39 cellular contexts compared by ENCODE assay signal in genomic region chr11:134352111-134352510, GRCh38. TPM values are rescaled to one million over a fixed set of nuclear protein-coding genes. Genes with fewer than 3 reads are reported as not detected.
"Had no signal": no experiment of that assay in that cellular context is flagged by ENCODE, and none has a peak within 500 bp of the region (broad histone marks: within the 10 kb centered on the region; RNA-seq: fewer than 3 reads in every experiment).

No MANE protein-coding gene starts in this region.

- H3K9me3 ChIP-seq: adrenal gland, ascending aorta, body of pancreas, breast epithelium had no signal

- FAIRE-seq: astrocyte, bronchial epithelial cell had no signal

- H3K36me3 ChIP-seq: adrenal gland, ascending aorta, brain microvascular endothelial cell, breast epithelium, cardiac muscle cell had no signal

- H3K9me3 Mint-ChIP-seq: activated naive CD4-positive, alpha-beta T cell treated with anti-CD3 and anti-CD28 coated beads for 36 hours; activated naive CD4-positive, alpha-beta T cell treated with anti-CD3 and anti-CD28 coated beads, Interleukin-2, amount 10 ng/mL, durations not matched to agents 7 days and 5 days; activated naive CD4-positive, alpha-beta T cell treated with anti-CD3 and anti-CD28 coated beads, Interleukin-2, amount 50 U/mL, for 72 hours; activated naive CD8-positive, alpha-beta T cell treated with anti-CD3 and anti-CD28 coated beads, Interleukin-2, amount 10 ng/mL, durations not matched to agents 7 days and 5 days; activated naive CD8-positive, alpha-beta T cell treated with anti-CD3 and anti-CD28 coated beads, Interleukin-2, amount 50 U/mL, for 24 hours; activated T-cell treated with anti-CD3 and anti-CD28 coated beads, Interleukin-2, amount 50 U/mL, for 72 hours; activated T-helper 1 cell treated with anti-CD3 and anti-CD28 coated beads, Interleukin-12 subunit alpha, Interleukin-12 subunit beta, Interleukin-2, Interleukin-4 antibody, amounts not matched to agents 30 ng/mL and 10 ng/mL and 1 ng/mL, durations not matched to agents 14 hours and 24 hours and 36 hours; activated T-helper 17 cell treated with anti-CD3 and anti-CD28 coated beads, Interleukin-2, amount 50 U/mL, for 72 hours; activated T-helper 2 cell treated with anti-CD3 and anti-CD28 coated beads, Interferon-gamma antibody, Interleukin-2, Interleukin-4, amounts not matched to agents 10 μg/mL and 5 μg/mL and 100 μg/mL, durations not matched to agents 14 hours and 24 hours and 36 hours had no signal

- ATAC-seq: activated naive CD4-positive, alpha-beta T cell treated with anti-CD3 and anti-CD28 coated beads, Interleukin-2, amount 50 U/mL, for 72 hours; activated naive CD8-positive, alpha-beta T cell treated with anti-CD3 and anti-CD28 coated beads, Interleukin-2, amount 50 U/mL, for 24 hours; activated T-cell treated with anti-CD3 and anti-CD28 coated beads, Interleukin-2, amount 50 U/mL, for 4 hours; activated T-cell treated with anti-CD3 and anti-CD28 coated beads, Interleukin-2, amount 50 U/mL, for 72 hours; activated T-helper 17 cell treated with anti-CD3 and anti-CD28 coated beads, Interleukin-2, amount 50 U/mL, for 72 hours; body of pancreas had no signal

- DNase-seq: activated effector memory CD4-positive, alpha-beta T cell treated with Interleukin-2 at 50 U/mL for 16 hours; activated gamma-delta T cell; activated gamma-delta T cell treated with Interleukin-2 at 50 U/mL for 16 hours; activated naive CD4-positive, alpha-beta T cell; activated naive CD4-positive, alpha-beta T cell treated with anti-CD3 and anti-CD28 coated beads for 36 hours; activated naive CD4-positive, alpha-beta T cell treated with anti-CD3 and anti-CD28 coated beads, Interleukin-2, amount 10 ng/mL, durations not matched to agents 7 days and 5 days; activated naive CD4-positive, alpha-beta T cell treated with anti-CD3 and anti-CD28 coated beads, Interleukin-2, amount 50 U/mL, for 16 hours; activated naive CD4-positive, alpha-beta T cell treated with Interleukin-2 at 50 U/mL for 16 hours; activated naive CD8-positive, alpha-beta T cell treated with anti-CD3 and anti-CD28 coated beads for 36 hours; activated naive CD8-positive, alpha-beta T cell treated with anti-CD3 and anti-CD28 coated beads, Interleukin-2, amount 10 ng/mL, durations not matched to agents 7 days and 5 days; activated naive CD8-positive, alpha-beta T cell treated with anti-CD3 and anti-CD28 coated beads, Interleukin-2, amount 50 U/mL, for 24 hours; activated T-cell treated with anti-CD3 and anti-CD28 coated beads for 4 hours; activated T-cell treated with anti-CD3 and anti-CD28 coated beads, Interleukin-2, amount 50 U/mL, for 1 hour; activated T-cell treated with anti-CD3 and anti-CD28 coated beads, Interleukin-2, amount 50 U/mL, for 24 hours; activated T-cell treated with anti-CD3 and anti-CD28 coated beads, Interleukin-2, amount 50 U/mL, for 4 hours; activated T-cell treated with anti-CD3 and anti-CD28 coated beads, Interleukin-2, amount 50 U/mL, for 48 hours; activated T-cell treated with anti-CD3 and anti-CD28 coated beads, Interleukin-2, amount 50 U/mL, for 72 hours; amniotic stem cell; amygdala; anterior cingulate cortex; aorta; body of pancreas; brain microvascular endothelial cell; caudate nucleus; central memory CD4-positive, alpha-beta T cell; cerebellar nuclear complex had no signal

- H3K27ac ChIP-seq: adrenal gland, ascending aorta, body of pancreas, brain microvascular endothelial cell, breast epithelium, cardiac muscle cell had no signal

- H3K36me3 Mint-ChIP-seq: activated naive CD4-positive, alpha-beta T cell treated with anti-CD3 and anti-CD28 coated beads, Interleukin-2, amount 10 ng/mL, durations not matched to agents 7 days and 5 days; activated naive CD4-positive, alpha-beta T cell treated with anti-CD3 and anti-CD28 coated beads, Interleukin-2, amount 50 U/mL, for 72 hours; activated naive CD8-positive, alpha-beta T cell treated with anti-CD3 and anti-CD28 coated beads, Interleukin-2, amount 10 ng/mL, durations not matched to agents 7 days and 5 days had no signal

- H3K4me1 ChIP-seq: adrenal gland, ascending aorta, body of pancreas, breast epithelium had no signal

- H3K27me3 Mint-ChIP-seq: activated naive CD8-positive, alpha-beta T cell; activated naive CD8-positive, alpha-beta T cell treated with anti-CD3 and anti-CD28 coated beads for 36 hours; activated naive CD8-positive, alpha-beta T cell treated with anti-CD3 and anti-CD28 coated beads, Interleukin-2, amount 10 ng/mL, durations not matched to agents 7 days and 5 days; activated T-cell treated with anti-CD3 and anti-CD28 coated beads, Interleukin-2, amount 50 U/mL, for 24 hours; activated T-helper 17 cell treated with anti-CD3 and anti-CD28 coated beads, Interleukin-2, amount 50 U/mL, for 72 hours; brain had no signal

- H3K4me1 Mint-ChIP-seq: brain had no signal

- H3K4me3 ChIP-seq: adrenal gland, ascending aorta, body of pancreas, breast epithelium, cardiac muscle cell had no signal

- H3K4me3 Mint-ChIP-seq: activated naive CD4-positive, alpha-beta T cell treated with anti-CD3 and anti-CD28 coated beads for 36 hours; activated naive CD4-positive, alpha-beta T cell treated with anti-CD3 and anti-CD28 coated beads, Interleukin-2, amount 10 ng/mL, durations not matched to agents 7 days and 5 days; activated naive CD4-positive, alpha-beta T cell treated with anti-CD3 and anti-CD28 coated beads, Interleukin-2, amount 50 U/mL, for 24 hours; activated naive CD8-positive, alpha-beta T cell; activated naive CD8-positive, alpha-beta T cell treated with anti-CD3 and anti-CD28 coated beads for 36 hours; activated naive CD8-positive, alpha-beta T cell treated with anti-CD3 and anti-CD28 coated beads, Interleukin-2, amount 10 ng/mL, durations not matched to agents 7 days and 5 days; activated naive CD8-positive, alpha-beta T cell treated with anti-CD3 and anti-CD28 coated beads, Interleukin-2, amount 50 U/mL, for 24 hours; activated T-cell treated with anti-CD3 and anti-CD28 coated beads, Interleukin-2, amount 50 U/mL, for 24 hours; activated T-cell treated with anti-CD3 and anti-CD28 coated beads, Interleukin-2, amount 50 U/mL, for 4 hours; activated T-cell treated with anti-CD3 and anti-CD28 coated beads, Interleukin-2, amount 50 U/mL, for 72 hours; activated T-helper 1 cell treated with anti-CD3 and anti-CD28 coated beads, Interleukin-12 subunit alpha, Interleukin-12 subunit beta, Interleukin-2, Interleukin-4 antibody, amounts not matched to agents 30 ng/mL and 10 ng/mL and 1 ng/mL, durations not matched to agents 14 hours and 24 hours and 36 hours; activated T-helper 17 cell treated with anti-CD3 and anti-CD28 coated beads, Interleukin-2, amount 50 U/mL, for 72 hours; brain had no signal

- H3K27ac Mint-ChIP-seq: activated naive CD4-positive, alpha-beta T cell treated with anti-CD3 and anti-CD28 coated beads for 36 hours; activated naive CD4-positive, alpha-beta T cell treated with anti-CD3 and anti-CD28 coated beads, Interleukin-2, amount 10 ng/mL, durations not matched to agents 7 days and 5 days; activated naive CD4-positive, alpha-beta T cell treated with anti-CD3 and anti-CD28 coated beads, Interleukin-2, amount 50 U/mL, for 24 hours; activated naive CD4-positive, alpha-beta T cell treated with anti-CD3 and anti-CD28 coated beads, Interleukin-2, amount 50 U/mL, for 72 hours; activated naive CD8-positive, alpha-beta T cell; activated naive CD8-positive, alpha-beta T cell treated with anti-CD3 and anti-CD28 coated beads for 36 hours; activated naive CD8-positive, alpha-beta T cell treated with anti-CD3 and anti-CD28 coated beads, Interleukin-2, amount 10 ng/mL, durations not matched to agents 7 days and 5 days; activated naive CD8-positive, alpha-beta T cell treated with anti-CD3 and anti-CD28 coated beads, Interleukin-2, amount 50 U/mL, for 24 hours; activated T-cell treated with anti-CD3 and anti-CD28 coated beads, Interleukin-2, amount 50 U/mL, for 24 hours; activated T-cell treated with anti-CD3 and anti-CD28 coated beads, Interleukin-2, amount 50 U/mL, for 72 hours; activated T-helper 1 cell treated with anti-CD3 and anti-CD28 coated beads, Interleukin-12 subunit alpha, Interleukin-12 subunit beta, Interleukin-2, Interleukin-4 antibody, amounts not matched to agents 30 ng/mL and 10 ng/mL and 1 ng/mL, durations not matched to agents 14 hours and 24 hours and 36 hours; activated T-helper 17 cell treated with anti-CD3 and anti-CD28 coated beads, Interleukin-2, amount 50 U/mL, for 72 hours; activated T-helper 2 cell treated with anti-CD3 and anti-CD28 coated beads, Interferon-gamma antibody, Interleukin-2, Interleukin-4, amounts not matched to agents 10 μg/mL and 5 μg/mL and 100 μg/mL, durations not matched to agents 14 hours and 24 hours and 36 hours; brain had no signal

- H3K27me3 ChIP-seq: adrenal gland, ascending aorta, body of pancreas, brain microvascular endothelial cell, breast epithelium, cardiac muscle cell had no signal

RNA-seq across cellular contexts. Expression of gene B3GAT1, which starts 59.9 kb away (rescaled TPM):
- polyA plus RNA-seq: aorta, cardiac muscle cell had no signal
